9 cellular contexts compared by ENCODE assay signal in genomic region chr14:54730156-54730961, GRCh38.
DNase-seq lines count a peak whose midpoint lies in the region; ATAC-seq, FAIRE-seq and TF ChIP-seq lines count a peak whose summit lies in the region.
"Had no signal": no experiment of that assay in that cellular context is flagged by ENCODE, and none has a peak within 500 bp of the region (broad histone marks: within the 10 kb centered on the region; RNA-seq: fewer than 3 reads in every experiment).

No MANE protein-coding gene starts in this region.

- H3K36me3 ChIP-seq in colonic mucosa = no peaks in the 10 kb centered on the region
- no peaks in the 10 kb centered on the region for H3K36me3 ChIP-seq in pancreas

- peak overlapping the region; percentile 24 for H3K27ac ChIP-seq in colonic mucosa
- peak overlapping the region in 1 of 4 donors; percentile 5 for H3K27ac ChIP-seq in pancreas
- H3K27ac ChIP-seq in caudate nucleus (ENCODE audit: low read depth, low read length) = no peak overlapping the region

- intact Hi-C loops in colonic mucosa (cut with DNase I) = no loop called here
- intact Hi-C loops in pancreas (cut with DNase I) = no loop called here

- FAIRE-seq in pancreas (lab: Jason Lieb, UNC) = no peak
- FAIRE-seq: A204.1 had no signal

- H3K9me3 ChIP-seq in colonic mucosa (no peaks in the 10 kb centered on the region), pancreas (no peaks in the 10 kb centered on the region)

- no peak overlapping the region for H3K9ac ChIP-seq in colonic mucosa (ENCODE audit: low read depth in 2 of 2, low read length in 2 of 2)

- no peaks in the 10 kb centered on the region for H3K4me1 ChIP-seq in colonic mucosa
- H3K4me1 ChIP-seq in pancreas = no peaks in the 10 kb centered on the region

- H3K27me3 ChIP-seq in colonic mucosa (no peaks in the 10 kb centered on the region), pancreas (no peaks in the 10 kb centered on the region)

- WGBS in pancreas, 2 donors = 65 to 70% methylated on average over 6 of the region's 6 CpGs

- no peak overlapping the region for H3K4me3 ChIP-seq in colonic mucosa
- H3K4me3 ChIP-seq in pancreas = no peak overlapping the region

- DNase-seq in SKM-1 treated with dmso at 0.1 percent for 144 hours (lab: John Stamatoyannopoulos, UW; ENCODE audit: unreplicated experiment) (peak; percentile 3), SKM-1 (lab: John Stamatoyannopoulos, UW; ENCODE audit: unreplicated experiment) (no peak), NOMO-1 treated with dmso at 0.1 percent for 144 hours (lab: John Stamatoyannopoulos, UW; ENCODE audit: unreplicated experiment) (peak; percentile 39), colonic mucosa (no peak), pancreas (no peak), middle frontal gyrus (ENCODE audit: extremely low spot score, low spot score) (no peak), caudate nucleus (lab: John Stamatoyannopoulos, UW) (no peak)

- ATAC-seq in HG02610 (IDR thresholded peaks at IDR 0.05; ENCODE audit: unreplicated experiment) = peak; percentile 96
- peak in 3 of 4 donors; percentile 57 to 67 (median 67) for ATAC-seq in pancreas

- TF ChIP-seq CTCF in colonic mucosa (IDR thresholded peaks at IDR 0.05) = no peak
- no peak for TF ChIP-seq CTCF in pancreas (IDR thresholded peaks at IDR 0.05)

Comparison
In these comparisons a context has a peak if more than half of its experiments do, and no peak if none do; other contexts are left out.
1. DNase-seq: peak in SKM-1 treated with dmso at 0.1 percent for 144 hours (single experiment) and NOMO-1 treated with dmso at 0.1 percent for 144 hours (single experiment); none in SKM-1 (single experiment), colonic mucosa (single experiment), pancreas (0 of 6), middle frontal gyrus (single experiment) and caudate nucleus (0 of 61).